ENCODE assay signal across 14 cellular contexts in genomic region chr12:115456946-115457689, GRCh38.
A peak's percentile ranks its signal among the peaks of the same experiment; 100 is the strongest.
DNase-seq lines count a peak whose midpoint lies in the region; ATAC-seq lines count a peak whose summit lies in the region.
"Had no signal": no experiment of that assay in that cellular context is flagged by ENCODE, and none has a peak within 500 bp of the region (broad histone marks: within the 10 kb centered on the region; RNA-seq: fewer than 3 reads in every experiment).

No MANE protein-coding gene starts in this region.

- H3K4me3 ChIP-seq in Karpas-422 (ENCODE audit: low read length), result no peak overlapping the region
- H3K4me3 ChIP-seq: heart left ventricle had no signal

- ATAC-seq in GM18502 (IDR thresholded peaks at IDR 0.05; ENCODE audit: poor library complexity, unreplicated experiment), result no peak
- ATAC-seq: stimulated activated effector memory CD8-positive, alpha-beta T cell treated with anti-CD3 and anti-CD28 coated beads, Interleukin-12 subunit alpha, Interleukin-12 subunit beta, amount 100 ng/mL, for 72 hours; T-cell had no signal

- no peak overlapping the region for H3K4me2 ChIP-seq in Karpas-422 (ENCODE audit: low read depth, low read length, poor library complexity, severe bottlenecking)

- H3K9me3 ChIP-seq in Karpas-422 (ENCODE audit: low read length), result no peaks in the 10 kb centered on the region

- no peak overlapping the region for H3K9ac ChIP-seq in Karpas-422 (ENCODE audit: low read length)

- DNase-seq in ELR (ENCODE audit: low read depth), result peak; percentile 13
- peak; percentile 43 for DNase-seq in Karpas-422
- DNase-seq in SHP77 (lab: John Stamatoyannopoulos, UW), result peak; percentile 69 to 87
- DNase-seq in iPS-NIHi11 (ENCODE audit: low spot score), result peak; percentile 62
- no peak for DNase-seq in DMS79 (lab: John Stamatoyannopoulos, UW)
- no peak for DNase-seq in DMS114 treated with DMSO at 0.1 percent for 48 hours (lab: John Stamatoyannopoulos, UW; ENCODE audit: unreplicated experiment)
- DNase-seq in midbrain (lab: John Stamatoyannopoulos, UW), result no peak
- DNase-seq: activated CD4-positive, alpha-beta T cell treated with anti-CD3 and anti-CD28 coated beads, Interleukin-2, amount 10 ng/mL, durations not matched to agents 24 days and 14 days; heart left ventricle; NCI-H1092; T-cell had no signal

- no peaks in the 10 kb centered on the region for H3K36me3 ChIP-seq in Karpas-422 (ENCODE audit: insufficient read depth, low read length)
- H3K36me3 ChIP-seq: heart left ventricle had no signal

- no peaks in the 10 kb centered on the region for H4K20me1 ChIP-seq in Karpas-422 (ENCODE audit: insufficient read depth, low read depth, low read length)

- no peak overlapping the region for H3K27ac ChIP-seq in Karpas-422 (ENCODE audit: low read length)
- H3K27ac ChIP-seq: heart left ventricle, HL-60 had no signal

- no peaks in the 10 kb centered on the region for H3K4me1 ChIP-seq in Karpas-422 (ENCODE audit: low read length)

- no peaks in the 10 kb centered on the region for H3K27me3 ChIP-seq in Karpas-422 (ENCODE audit: low read length)

- H3K9me2 ChIP-seq in Karpas-422 (replicated peaks; ENCODE audit: insufficient read depth, low read length), result no peaks in the 10 kb centered on the region

- no peak overlapping the region for H2AFZ ChIP-seq in Karpas-422 (ENCODE audit: low read length)

- no peaks in the 10 kb centered on the region for H3K79me2 ChIP-seq in Karpas-422 (ENCODE audit: low read length)

Comparison
In these comparisons a context has a peak if more than half of its experiments do, and no peak if none do; other contexts are left out.
1. DNase-seq: peak in ELR (single experiment), Karpas-422 (single experiment), SHP77 (2 of 2) and iPS-NIHi11 (single experiment); none in DMS79 (single experiment), DMS114 treated with DMSO at 0.1 percent for 48 hours (single experiment) and midbrain (single experiment).